ENCODE assay signal across 22 cellular contexts in genomic region chr10:47079177-47079580, GRCh38.
DNase-seq lines count a peak whose midpoint lies in the region; FAIRE-seq and TF ChIP-seq lines count a peak whose summit lies in the region.
"Had no signal": no experiment of that assay in that cellular context is flagged by ENCODE, and none has a peak within 500 bp of the region (broad histone marks: within the 10 kb centered on the region; RNA-seq: fewer than 3 reads in every experiment).

No MANE protein-coding gene starts in this region.

- TF ChIP-seq CTCF in bronchial epithelial cell (IDR thresholded peaks at IDR 0.05; ENCODE audit: insufficient read depth, low read length, severe bottlenecking) (no peak), CD14-positive monocyte (IDR thresholded peaks at IDR 0.05) (no peak)

- no peaks in the 10 kb centered on the region for H3K36me3 Mint-ChIP-seq in CD14-positive monocyte

- no peak overlapping the region for H3K27ac Mint-ChIP-seq in CD14-positive monocyte

- intact Hi-C loops in CD14-positive monocyte (cut with micrococcal nuclease), result no loop called here

- H3K36me3 ChIP-seq in bronchial epithelial cell (ENCODE audit: control insufficient read depth, insufficient read depth, low read length), result no peaks in the 10 kb centered on the region
- H3K36me3 ChIP-seq: esophagus muscularis mucosa, SJCRH30, spleen had no signal

- peaks cover 0 to 10% (median 2%) of the 10 kb centered on the region in 7 donors for H3K9me3 Mint-ChIP-seq in CD14-positive monocyte

- H3K27me3 Mint-ChIP-seq in CD14-positive monocyte (ENCODE audit: low read depth in 3 of 3), result peaks cover 1 to 7% (median 3%) of the 10 kb centered on the region in 3 donors

- no peak for FAIRE-seq in bronchial epithelial cell (lab: Jason Lieb, UNC)
- FAIRE-seq: GM18507 had no signal

- peaks cover 12% of the 10 kb centered on the region for H3K4me1 Mint-ChIP-seq in CD14-positive monocyte

- H3K4me3 Mint-ChIP-seq in CD14-positive monocyte, result no peak overlapping the region

- no peaks in the 10 kb centered on the region for H3K27me3 ChIP-seq in bronchial epithelial cell (ENCODE audit: control insufficient read depth, insufficient read depth, low read length)
- H3K27me3 ChIP-seq: body of pancreas, SJCRH30 had no signal

- H3K4me3 ChIP-seq in bronchial epithelial cell (ENCODE audit: low read depth, low read length), result no peak overlapping the region
- H3K4me3 ChIP-seq: body of pancreas, dorsolateral prefrontal cortex, esophagus muscularis mucosa, SJCRH30, spleen had no signal

- DNase-seq in NCI-H82 (lab: John Stamatoyannopoulos, UW) (peak; percentile 2), NCI-H82 treated with DMSO at 0.1 percent for 48 hours (lab: John Stamatoyannopoulos, UW; ENCODE audit: unreplicated experiment) (no peak), NOMO-1 treated with DMSO at 0.1 percent for 48 hours (lab: John Stamatoyannopoulos, UW; ENCODE audit: unreplicated experiment) (peak; percentile 62), bronchial epithelial cell (ENCODE audit: low read depth) (peak; percentile 4), non-pigmented ciliary epithelial cell (ENCODE audit: low read depth) (peak; percentile 28), CD14-positive monocyte (ENCODE audit: low spot score) (no peak), AG08395 (ENCODE audit: low spot score) (no peak)
- DNase-seq in activated effector memory CD4-positive, alpha-beta T cell treated with anti-CD3 and anti-CD28 coated beads, Interleukin-2, amount 50 U/mL, for 16 hours, result no peak
- DNase-seq: 8988T, activated gamma-delta T cell treated with Interleukin-2 at 50 U/mL for 16 hours, body of pancreas, C1 segment of cervical spinal cord, DMS153, dorsolateral prefrontal cortex, H7, Karpas-422, NCI-H1436 treated with DMSO at 0.1 percent for 48 hours, NCI-H345, SJCRH30, spleen had no signal

Comparison
In these comparisons a context has a peak if more than half of its experiments do, and no peak if none do; other contexts are left out.
1. DNase-seq: peak in NCI-H82 (single experiment), NOMO-1 treated with DMSO at 0.1 percent for 48 hours (single experiment), bronchial epithelial cell (single experiment) and non-pigmented ciliary epithelial cell (single experiment); none in NCI-H82 treated with DMSO at 0.1 percent for 48 hours (single experiment), CD14-positive monocyte (single experiment), AG08395 (single experiment) and activated effector memory CD4-positive, alpha-beta T cell treated with anti-CD3 and anti-CD28 coated beads, Interleukin-2, amount 50 U/mL, for 16 hours (single experiment).